Comparison of ENCODE assay signal across 8 cellular contexts in genomic region chr18:21444465-21445023, GRCh38.
DNase-seq lines count a peak whose midpoint lies in the region; ATAC-seq, FAIRE-seq and TF ChIP-seq lines count a peak whose summit lies in the region.

No MANE protein-coding gene starts in this region.

- no peak overlapping the region for H3K27ac Mint-ChIP-seq in type B pancreatic cell
- no peak overlapping the region for H3K27ac Mint-ChIP-seq in stimulated activated memory B cell treated with anti-CD40 and anti-IgM and Interleukin-4, amounts not matched to agents 10 μg/mL and 1 μg/mL and 100 μg/mL, for 72 hours

- H3K4me3 Mint-ChIP-seq in type B pancreatic cell: no peak overlapping the region
- no peak overlapping the region for H3K4me3 Mint-ChIP-seq in stimulated activated memory B cell treated with anti-CD40 and anti-IgM and Interleukin-4, amounts not matched to agents 10 μg/mL and 1 μg/mL and 100 μg/mL, for 72 hours

- no peak overlapping the region for H3K4me3 ChIP-seq in astrocyte of the cerebellum (ENCODE audit: low read depth, low read length)

- in situ Hi-C loops in astrocyte of the cerebellum (cut with HindIII; ENCODE audit: low sequenced_read_pairs): loop anchor here (5.0 kb wide), 1 partner anchor 42 kb away; no protein-coding TSS in a partner anchor

- H3K27me3 Mint-ChIP-seq in type B pancreatic cell: no peaks in the 10 kb centered on the region
- H3K27me3 Mint-ChIP-seq in stimulated activated memory B cell treated with anti-CD40 and anti-IgM and Interleukin-4, amounts not matched to agents 10 μg/mL and 1 μg/mL and 100 μg/mL, for 72 hours: peaks cover 25% of the 10 kb centered on the region

- DNase-seq in NCI-H1694 treated with DMSO at 0.1 percent for 48 hours (lab: John Stamatoyannopoulos, UW) (peak; percentile 12), astrocyte of the cerebellum (ENCODE audit: low read depth) (peak; percentile 58), iris pigment epithelial cell (ENCODE audit: low read depth) (peak; percentile 64), type B pancreatic cell (ENCODE audit: extremely low spot score, unreplicated experiment) (no peak), middle frontal gyrus (ENCODE audit: extremely low spot score, low spot score) (no peak)

- H3K36me3 Mint-ChIP-seq in type B pancreatic cell: no peaks in the 10 kb centered on the region
- no peaks in the 10 kb centered on the region for H3K36me3 Mint-ChIP-seq in stimulated activated memory B cell treated with anti-CD40 and anti-IgM and Interleukin-4, amounts not matched to agents 10 μg/mL and 1 μg/mL and 100 μg/mL, for 72 hours

- peak; percentile 43 for FAIRE-seq in A204.1 (lab: Jason Lieb, UNC)

- peak; percentile 71 for TF ChIP-seq CTCF in GM12872 (IDR thresholded peaks at IDR 0.05; ENCODE audit: insufficient read depth, low read depth, low read length)
- TF ChIP-seq CTCF in astrocyte of the cerebellum (IDR thresholded peaks at IDR 0.05; ENCODE audit: low read depth, low read length, missing control alignments): peak; percentile 90
- TF ChIP-seq CTCF in type B pancreatic cell (conservative IDR thresholded peaks at IDR 0.05): peak; percentile 84

- peaks cover 3% of the 10 kb centered on the region for H3K4me1 Mint-ChIP-seq in type B pancreatic cell (ENCODE audit: unreplicated experiment)
- no peaks in the 10 kb centered on the region for H3K4me1 Mint-ChIP-seq in stimulated activated memory B cell treated with anti-CD40 and anti-IgM and Interleukin-4, amounts not matched to agents 10 μg/mL and 1 μg/mL and 100 μg/mL, for 72 hours

- no peak for ATAC-seq in stimulated activated memory B cell treated with anti-CD40 and anti-IgM and Interleukin-4, amounts not matched to agents 10 μg/mL and 1 μg/mL and 100 μg/mL, for 72 hours

- H3K9me3 Mint-ChIP-seq in type B pancreatic cell: no peaks in the 10 kb centered on the region
- no peaks in the 10 kb centered on the region for H3K9me3 Mint-ChIP-seq in stimulated activated memory B cell treated with anti-CD40 and anti-IgM and Interleukin-4, amounts not matched to agents 10 μg/mL and 1 μg/mL and 100 μg/mL, for 72 hours

Comparison
In these comparisons a context has a peak if more than half of its experiments do, and no peak if none do; other contexts are left out.
1. DNase-seq: peak in NCI-H1694 treated with DMSO at 0.1 percent for 48 hours (single experiment), astrocyte of the cerebellum (single experiment) and iris pigment epithelial cell (single experiment); none in type B pancreatic cell (single experiment) and middle frontal gyrus (single experiment).
2. Peak in every context shown above with its lines, with median percentiles within 50 percentile points of each other: CTCF ChIP-seq.